ENCODE assay signal across 16 cellular contexts in the genomic region with DNA sequence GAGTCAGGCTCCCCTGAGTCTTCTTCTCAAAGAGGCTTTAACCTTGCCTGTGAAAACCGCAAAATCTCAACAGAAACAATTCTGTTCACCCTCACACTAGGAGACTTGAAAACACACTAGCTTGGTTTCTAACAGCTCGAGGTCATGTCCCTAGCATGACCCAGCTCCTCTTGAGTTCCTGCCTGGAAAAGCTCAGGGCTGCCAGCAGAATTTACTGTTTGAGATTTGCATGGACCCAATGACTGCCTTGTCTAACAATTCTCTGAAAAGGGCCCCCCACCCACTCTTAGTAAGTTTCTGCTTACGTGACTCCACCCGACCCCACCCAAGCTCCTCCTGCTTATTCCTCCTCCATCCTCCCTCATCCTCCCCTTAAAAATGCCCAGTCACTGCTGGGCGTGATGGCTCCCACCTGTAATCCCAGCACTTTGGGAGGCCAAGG.
DNase-seq lines count a peak whose midpoint lies in the region; ATAC-seq and TF ChIP-seq lines count a peak whose summit lies in the region.
"Had no signal": no experiment of that assay in that cellular context is flagged by ENCODE, and none has a peak within 500 bp of the region (broad histone marks: within the 10 kb centered on the region; RNA-seq: fewer than 3 reads in every experiment).

No MANE protein-coding gene starts in this region.

- no peak overlapping the region for H3K4me3 Mint-ChIP-seq in progenitor cell of endocrine pancreas (ENCODE audit: low read depth)
- H3K4me3 Mint-ChIP-seq: CD4-positive, CD25-positive, alpha-beta regulatory T cell had no signal

- CTCF ChIA-PET in HEK293 (lab: Yijun Ruan, JAX) = no interaction called here

- no peak for ATAC-seq in HG02973 (IDR thresholded peaks at IDR 0.05; ENCODE audit: unreplicated experiment)
- no peak for ATAC-seq in HG03135 (IDR thresholded peaks at IDR 0.05; ENCODE audit: unreplicated experiment)
- ATAC-seq in GM21786 (IDR thresholded peaks at IDR 0.05; ENCODE audit: unreplicated experiment) = no peak

- H3K9me3 ChIP-seq in HEK293 (ENCODE audit: control insufficient read depth, insufficient read depth, low read depth, low read length) = no peaks in the 10 kb centered on the region

- peaks cover 4% of the 10 kb centered on the region for H3K27me3 Mint-ChIP-seq in progenitor cell of endocrine pancreas
- H3K27me3 Mint-ChIP-seq: CD4-positive, CD25-positive, alpha-beta regulatory T cell had no signal

- H3K36me3 Mint-ChIP-seq in progenitor cell of endocrine pancreas (ENCODE audit: insufficient read depth) = no peaks in the 10 kb centered on the region
- H3K36me3 Mint-ChIP-seq: CD4-positive, CD25-positive, alpha-beta regulatory T cell had no signal

- no peaks in the 10 kb centered on the region for H3K9me3 Mint-ChIP-seq in progenitor cell of endocrine pancreas (ENCODE audit: low read depth)

- peaks cover 5% of the 10 kb centered on the region for H3K4me1 Mint-ChIP-seq in progenitor cell of endocrine pancreas (ENCODE audit: low read depth)

- no peak overlapping the region for H3K4me3 ChIP-seq in HEK293 (ENCODE audit: low read depth, low read length)
- H3K4me3 ChIP-seq: GM23248 had no signal

- H3K36me3 ChIP-seq in HEK293 (ENCODE audit: control insufficient read depth in 2 of 2, insufficient read depth in 1 of 2, low read length in 2 of 2) = no peaks in the 10 kb centered on the region

- no peaks in the 10 kb centered on the region for H3K4me1 ChIP-seq in HEK293 (ENCODE audit: control insufficient read depth, insufficient read depth, low read length)

- POLR2A ChIA-PET in HEK293 (lab: Yijun Ruan, JAX) = no interaction called here

- no peak overlapping the region for H3K27ac ChIP-seq in HEK293 (ENCODE audit: extremely low read depth, low read depth, low read length)
- H3K27ac ChIP-seq: GM23248, RWPE1 had no signal

- H3K27ac Mint-ChIP-seq in progenitor cell of endocrine pancreas = no peak overlapping the region
- H3K27ac Mint-ChIP-seq: CD4-positive, CD25-positive, alpha-beta regulatory T cell had no signal

- no peak for TF ChIP-seq CTCF in HEK293 (tag by site-specific recombination; IDR thresholded peaks at IDR 0.05)
- no peak for TF ChIP-seq CTCF in progenitor cell of endocrine pancreas (IDR thresholded peaks at IDR 0.05; ENCODE audit: unreplicated experiment)

- DNase-seq in A172 (ENCODE audit: low spot score) (peak; percentile 9), brain pericyte (ENCODE audit: low read depth, low spot score) (peak; percentile 5), myocyte (ENCODE audit: low read depth) (peak; percentile 27), progenitor cell of endocrine pancreas (ENCODE audit: low spot score, unreplicated experiment) (no peak)
- DNase-seq: CD4-positive, CD25-positive, alpha-beta regulatory T cell; DND-41; GDM1; GM23248; NCI-H1092; NCI-H1694; NCI-H69 had no signal

TF ChIP-seq in HEK293, 187 proteins besides CTCF, POLR2A, EP300 and RAD21:
- TF ChIP-seq ZBTB7A (tag by site-specific recombination; IDR thresholded peaks at IDR 0.05; ENCODE audit: low read depth) = no peak
- TF ChIP-seq ZNF837 (tag by site-specific recombination; IDR thresholded peaks at IDR 0.05) = no peak
- TF ChIP-seq ZNF555 (tag by site-specific recombination; conservative IDR thresholded peaks at IDR 0.05) = no peak
- TF ChIP-seq KLF1 (tag by site-specific recombination; IDR thresholded peaks at IDR 0.05) = peak; percentile 98
- TF ChIP-seq EGR2 (tag by site-specific recombination; IDR thresholded peaks at IDR 0.05; ENCODE audit: low read depth) = peak; percentile 86
- peak; percentile 62 for TF ChIP-seq ZFHX2 (tag by site-specific recombination; conservative IDR thresholded peaks at IDR 0.05)
